In the genomic region with DNA sequence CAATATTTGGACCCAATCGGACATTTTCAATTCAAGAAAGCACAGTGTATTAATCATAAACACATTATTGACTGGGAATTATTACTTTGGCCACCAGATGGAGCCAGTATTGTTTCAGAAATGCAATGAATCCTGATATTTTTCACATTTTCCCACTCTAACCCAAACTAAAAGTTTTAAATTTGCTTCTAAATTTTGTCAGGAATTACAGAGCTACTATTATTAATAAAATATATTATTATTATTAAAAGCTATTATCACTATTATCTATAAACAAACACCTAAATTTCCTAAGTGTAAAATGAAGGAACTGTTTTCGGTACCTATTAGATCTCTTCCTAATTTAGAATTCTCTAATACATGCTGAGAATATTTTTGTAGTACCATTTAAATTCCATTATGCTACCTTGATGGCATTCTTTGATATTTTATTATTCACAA, we compare ENCODE assay signal across 8 cellular contexts.
DNase-seq lines count a peak whose midpoint lies in the region; ATAC-seq and TF ChIP-seq lines count a peak whose summit lies in the region.

No MANE protein-coding gene starts in this region.

- no peaks in the 10 kb centered on the region for H3K4me1 Mint-ChIP-seq in activated B cell treated with CpG ODN at 0.5 μM for 24 hours

- ATAC-seq in activated B cell treated with CpG ODN at 0.5 μM for 24 hours (ENCODE audit: low read depth) (no peak), HG02763 (IDR thresholded peaks at IDR 0.05; ENCODE audit: unreplicated experiment) (no peak)

- no peaks in the 10 kb centered on the region for H3K9me3 Mint-ChIP-seq in activated B cell treated with CpG ODN at 0.5 μM for 24 hours

- H3K4me1 ChIP-seq in HAP-1, result peaks cover 14% of the 10 kb centered on the region

- H3K36me3 Mint-ChIP-seq in activated B cell treated with CpG ODN at 0.5 μM for 24 hours (ENCODE audit: low read depth), result no peaks in the 10 kb centered on the region

- DNase-seq in AG20443 (ENCODE audit: low spot score) (peak; percentile 30), HAP-1 (ENCODE audit: low spot score in 2 of 2) (peak; percentile 10 to 26), activated B cell treated with CpG ODN at 0.5 μM for 24 hours (no peak), left kidney (ENCODE audit: low read depth, low spot score) (peak; percentile 42), NCI-H226 (no peak), SKM-1 treated with dmso at 0.1 percent for 144 hours (lab: John Stamatoyannopoulos, UW; ENCODE audit: unreplicated experiment) (no peak), DMS114 treated with DMSO at 0.1 percent for 48 hours (lab: John Stamatoyannopoulos, UW; ENCODE audit: unreplicated experiment) (no peak)

- in situ Hi-C loops in HAP-1 (cut with MboI; ENCODE audit: low sequenced_read_pairs), result no loop called here

- peaks cover 5% of the 10 kb centered on the region; the same call in 1 of the 2 replicates for H3K27me3 ChIP-seq in HAP-1 (ENCODE audit: low read depth)

- intact Hi-C loops in activated B cell treated with CpG ODN at 0.5 μM for 24 hours (cut with micrococcal nuclease), result loop anchor here (1.0 kb wide), 2 partner anchors 551 to 1647 kb away; no protein-coding TSS in a partner anchor

- TF ChIP-seq CTCF in activated B cell treated with CpG ODN at 0.5 μM for 24 hours (IDR thresholded peaks at IDR 0.05), result peak; percentile 23

- POLR2A ChIA-PET in activated B cell treated with CpG ODN at 0.5 μM for 24 hours (lab: Charles Lee), result no interaction called here

- H3K9me3 ChIP-seq in HAP-1, result no peaks in the 10 kb centered on the region

- no peak overlapping the region for H3K27ac Mint-ChIP-seq in activated B cell treated with CpG ODN at 0.5 μM for 24 hours

- H3K27me3 Mint-ChIP-seq in activated B cell treated with CpG ODN at 0.5 μM for 24 hours, result peaks cover 5% of the 10 kb centered on the region

- no peaks in the 10 kb centered on the region for H3K36me3 ChIP-seq in HAP-1 (replicated peaks)

- H3K4me3 Mint-ChIP-seq in activated B cell treated with CpG ODN at 0.5 μM for 24 hours, result no peak overlapping the region

- CTCF ChIA-PET in activated B cell treated with CpG ODN at 0.5 μM for 24 hours (lab: Charles Lee), result interaction anchor here (2.2 kb wide), 1 partner anchor 1793 kb away, joined by 8 read pairs; no protein-coding TSS in a partner anchor

- no peak overlapping the region for H3K4me3 ChIP-seq in HAP-1

Comparison
In these comparisons a context has a peak if more than half of its experiments do, and no peak if none do; other contexts are left out.
1. DNase-seq: peak in AG20443 (single experiment), HAP-1 (2 of 2) and left kidney (single experiment); none in activated B cell treated with CpG ODN at 0.5 μM for 24 hours (single experiment), NCI-H226 (single experiment), SKM-1 treated with dmso at 0.1 percent for 144 hours (single experiment) and DMS114 treated with DMSO at 0.1 percent for 48 hours (single experiment).